7 cellular contexts compared by ENCODE assay signal in genomic region chr1:39268112-39268581, GRCh38.
A peak's percentile ranks its signal among the peaks of the same experiment; 100 is the strongest.
DNase-seq lines count a peak whose midpoint lies in the region; ATAC-seq and TF ChIP-seq lines count a peak whose summit lies in the region.

No MANE protein-coding gene starts in this region.

- ATAC-seq in activated naive CD4-positive, alpha-beta T cell treated with anti-CD3 and anti-CD28 coated beads, Interleukin-2, amount 50 U/mL, for 72 hours = peak; percentile 60 to 67
- no peak for ATAC-seq in HG02885 (IDR thresholded peaks at IDR 0.05; ENCODE audit: poor library complexity, unreplicated experiment)

- no peak overlapping the region for H2BK5ac ChIP-seq in neuronal stem cell (ENCODE audit: low read length)

- no peak overlapping the region for H3K9ac ChIP-seq in neuronal stem cell (ENCODE audit: low read depth, low read length, poor library complexity)

- H3K27me3 ChIP-seq in neuronal stem cell (ENCODE audit: control insufficient read depth in 3 of 3, insufficient read depth in 3 of 3, low read depth in 1 of 3, low read length in 3 of 3) = no peaks in the 10 kb centered on the region

- H3K4me1 ChIP-seq in neuronal stem cell (ENCODE audit: control insufficient read depth in 2 of 2, insufficient read depth in 1 of 2, low read depth in 1 of 2, low read length in 2 of 2) = peaks cover 25 to 29% of the 10 kb centered on the region in 2 donors

- peaks cover 0 to 22% of the 10 kb centered on the region in 2 donors for H3K36me3 Mint-ChIP-seq in activated naive CD4-positive, alpha-beta T cell treated with anti-CD3 and anti-CD28 coated beads, Interleukin-2, amount 50 U/mL, for 72 hours

- DNase-seq in GM10248 (ENCODE audit: extremely low spot score) = peak; percentile 65
- DNase-seq in NCI-H1417 treated with DMSO at 0.1 percent for 48 hours (lab: John Stamatoyannopoulos, UW) = peak; percentile 56
- no peak for DNase-seq in activated naive CD4-positive, alpha-beta T cell treated with anti-CD3 and anti-CD28 coated beads, Interleukin-2, amount 50 U/mL, for 72 hours (ENCODE audit: low spot score in 2 of 2)
- peak; percentile 19 for DNase-seq in germinal center (ENCODE audit: low spot score)
- DNase-seq in neuronal stem cell (ENCODE audit: low spot score) = peak; percentile 27
- no peak for DNase-seq in AML-193 (lab: John Stamatoyannopoulos, UW)

- no peak overlapping the region for H3K18ac ChIP-seq in neuronal stem cell (ENCODE audit: low read length)

- no peak overlapping the region for H4K8ac ChIP-seq in neuronal stem cell (ENCODE audit: low read depth, low read length)

- peaks cover 5% of the 10 kb centered on the region for H3K79me1 ChIP-seq in neuronal stem cell (ENCODE audit: low read depth, low read length)

- H3K4me3 ChIP-seq in neuronal stem cell (ENCODE audit: low read length in 2 of 2) = peak overlapping the region; percentile 13 to 32

- peak overlapping the region; percentile 51 for H3K4me2 ChIP-seq in neuronal stem cell (ENCODE audit: insufficient read depth, low read length, poor library complexity, severe bottlenecking)

- H2BK120ac ChIP-seq in neuronal stem cell (ENCODE audit: low read depth, low read length) = no peak overlapping the region

- no peak overlapping the region for H2BK12ac ChIP-seq in neuronal stem cell (ENCODE audit: low read length)

- WGBS in neuronal stem cell (ENCODE audit: extremely low coverage in 2 of 2, insufficient read length in 2 of 2, insufficient replicate concordance in 1 of 2), 2 donors = no CpG with 5 or more reads among the region's 8 CpGs

- TF ChIP-seq CTCF in GM10248 (IDR thresholded peaks at IDR 0.05; ENCODE audit: control extremely low read depth, extremely low read depth, low read depth, missing control alignments) = no peak

- peaks cover 0 to 11% of the 10 kb centered on the region in 2 donors for H3K36me3 ChIP-seq in neuronal stem cell (replicated peaks in 1 of 2; ENCODE audit: control insufficient read depth in 2 of 2, insufficient read depth in 2 of 2, low read length in 2 of 2)

- POLR2A ChIA-PET in GM10248 (lab: Yijun Ruan, JAX) = interaction anchor here (0.5 kb wide), 1 partner anchor 51 kb away, joined by 3 read pairs; no protein-coding TSS in a partner anchor

- H4K91ac ChIP-seq in neuronal stem cell (ENCODE audit: low read depth, low read length, poor library complexity) = no peak overlapping the region

- peak overlapping the region; percentile 60 for H3K27ac ChIP-seq in neuronal stem cell (replicated peaks; ENCODE audit: low read length)

- peak overlapping the region; percentile 58 for H2AFZ ChIP-seq in neuronal stem cell (ENCODE audit: low read length)

- H3K14ac ChIP-seq in neuronal stem cell (ENCODE audit: low read length) = no peak overlapping the region

- no peaks in the 10 kb centered on the region for H3K9me3 ChIP-seq in neuronal stem cell (replicated peaks in 1 of 2; ENCODE audit: control insufficient read depth in 2 of 2, insufficient read depth in 1 of 2, low read depth in 1 of 2, low read length in 2 of 2)

- no peak overlapping the region for H3K4ac ChIP-seq in neuronal stem cell (ENCODE audit: low read length)

- H3K23ac ChIP-seq in neuronal stem cell (ENCODE audit: low read depth, low read length, poor library complexity) = no peak overlapping the region

- CTCF ChIA-PET in GM10248 (lab: Yijun Ruan, JAX) = interaction anchor here (0.8 to 20.6 kb wide), 9 partner anchors 8 to 390 kb away, joined by 3 to 371 read pairs (median 7); no protein-coding TSS in a partner anchor

- H2AK5ac ChIP-seq in neuronal stem cell (ENCODE audit: low read depth, low read length) = no peak overlapping the region

- peak overlapping the region; percentile 73 to 84 for H3K27ac Mint-ChIP-seq in activated naive CD4-positive, alpha-beta T cell treated with anti-CD3 and anti-CD28 coated beads, Interleukin-2, amount 50 U/mL, for 72 hours

- no peaks in the 10 kb centered on the region for H3K9me3 Mint-ChIP-seq in activated naive CD4-positive, alpha-beta T cell treated with anti-CD3 and anti-CD28 coated beads, Interleukin-2, amount 50 U/mL, for 72 hours

- H2BK15ac ChIP-seq in neuronal stem cell (ENCODE audit: low read length) = no peak overlapping the region

Comparison
In these comparisons a context has a peak if more than half of its experiments do, and no peak if none do; other contexts are left out.
1. DNase-seq: peak in GM10248 (single experiment), NCI-H1417 treated with DMSO at 0.1 percent for 48 hours (single experiment), germinal center (single experiment) and neuronal stem cell (single experiment); none in activated naive CD4-positive, alpha-beta T cell treated with anti-CD3 and anti-CD28 coated beads, Interleukin-2, amount 50 U/mL, for 72 hours (0 of 2) and AML-193 (0 of 2).